Comparison of ENCODE assay signal across 23 cellular contexts in the genomic region with DNA sequence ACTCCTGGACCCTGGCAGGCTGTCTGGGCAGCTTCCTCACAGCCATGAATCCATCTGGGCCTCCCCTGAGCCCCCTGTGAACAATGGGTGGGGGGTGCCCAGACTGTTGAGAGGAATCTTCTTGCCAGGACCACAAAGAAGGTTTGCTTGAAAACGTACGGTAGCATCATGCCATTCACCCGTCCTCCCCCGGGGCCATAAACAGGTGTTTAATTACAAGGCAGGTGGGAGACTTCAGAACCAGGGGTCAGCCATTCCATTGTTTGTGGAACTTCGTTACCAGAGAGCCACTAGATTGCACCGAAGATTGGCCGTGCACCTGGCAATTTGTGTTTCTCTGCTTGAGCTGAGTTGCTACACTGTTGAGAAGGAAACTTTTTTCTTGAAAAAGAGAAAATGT.
DNase-seq lines count a peak whose midpoint lies in the region; ATAC-seq, FAIRE-seq and TF ChIP-seq lines count a peak whose summit lies in the region.
"Had no signal": no experiment of that assay in that cellular context is flagged by ENCODE, and none has a peak within 500 bp of the region (broad histone marks: within the 10 kb centered on the region; RNA-seq: fewer than 3 reads in every experiment).

No MANE protein-coding gene starts in this region.

- no peak overlapping the region for H3K4me3 ChIP-seq in A549
- H3K4me3 ChIP-seq in HCT116 (replicated peaks in 1 of 2; ENCODE audit: low read depth in 1 of 2, low read length in 2 of 2): no peak overlapping the region
- H3K4me3 ChIP-seq: BLaER1 treated with 17β-estradiol and CSF1 and Interleukin-3, amounts not matched to agents 10 nM and 100 nM; body of pancreas; left lung; SK-N-MC; smooth muscle cell had no signal

- POLR2A ChIA-PET in A549 (lab: Yijun Ruan, JAX) (no interaction called here), HCT116 (lab: Charles Lee) (interaction anchor here (0.7 kb wide), 1 partner anchor 15 kb away, joined by 3 read pairs; no protein-coding TSS in a partner anchor)

- CTCF ChIA-PET in A549 (lab: Yijun Ruan, JAX) (interaction anchor here (0.7 to 1.4 kb wide), 2 partner anchors 59 to 73 kb away, joined by 3 to 4 read pairs; no protein-coding TSS in a partner anchor), HCT116 (lab: Charles Lee) (no interaction called here)

- H3K9me3 ChIP-seq in A549: no peaks in the 10 kb centered on the region
- no peaks in the 10 kb centered on the region for H3K9me3 ChIP-seq in HCT116 (ENCODE audit: control insufficient read depth in 1 of 2, insufficient read depth in 1 of 2, low read depth in 1 of 2, low read length in 2 of 2)
- H3K9me3 ChIP-seq: body of pancreas, left lung had no signal

- DNase-seq in A549 (ENCODE audit: low read depth in 1 of 2, low spot score in 1 of 2): no peak
- no peak for DNase-seq in HCT116 (ENCODE audit: low read depth, low spot score)
- DNase-seq in NCI-H748 (lab: John Stamatoyannopoulos, UW; ENCODE audit: unreplicated experiment): peak; percentile 87
- peak; percentile 78 for DNase-seq in islet precursor cell
- DNase-seq in kidney tubule cell (ENCODE audit: low spot score): no peak
- DNase-seq: activated CD4-positive, alpha-beta T cell treated with anti-CD3 and anti-CD28 coated beads for 4 hours; activated T-cell treated with anti-CD3 and anti-CD28 coated beads, Interleukin-2, amount 50 U/mL, for 4 hours; body of pancreas; DND-41; H7; left lung; naive B cell; NCI-H1930; NCI-H510A; retina; stimulated activated CD4-positive, alpha-beta T cell treated with anti-CD3 and anti-CD28 coated beads, Interleukin-2, amount 100 ng/mL, for 24 hours; substantia nigra; T-helper 2 cell had no signal

- RAD21 ChIA-PET in HCT116 (lab: Charles Lee; ENCODE audit: low non-redundant PET in 1 of 2, low total read pairs in 2 of 2, uncharacterized antibody in 2 of 2, unreplicated experiment in 2 of 2): interaction anchor here in 1 of 2 experiments (0.6 kb wide), 1 partner anchor 257 kb away, joined by 3 read pairs; no protein-coding TSS in a partner anchor

- peaks cover 12% of the 10 kb centered on the region for H3K4me1 ChIP-seq in A549
- H3K4me1 ChIP-seq in HCT116 (ENCODE audit: control insufficient read depth in 1 of 2, insufficient read depth in 2 of 2, low read length in 2 of 2): peaks cover 18 to 23% of the 10 kb centered on the region in 2 experiments
- H3K4me1 ChIP-seq: body of pancreas, left lung had no signal

- ATAC-seq in A549: peak in 1 of 2 experiments; percentile 20; a peak in 2 of 6 replicates
- peak; percentile 18; the same call in 1 of the 2 replicates for ATAC-seq in HCT116
- no peak for ATAC-seq in GM21381 (IDR thresholded peaks at IDR 0.05; ENCODE audit: unreplicated experiment)
- no peak for ATAC-seq in GM19452 (IDR thresholded peaks at IDR 0.05; ENCODE audit: unreplicated experiment)
- ATAC-seq: activated T-cell treated with anti-CD3 and anti-CD28 coated beads, Interleukin-2, amount 50 U/mL, for 4 hours; body of pancreas; left lung had no signal

- TF ChIP-seq POLR2A in A549 (IDR thresholded peaks at IDR 0.05; ENCODE audit: low read length) (no peak), HCT116 (IDR thresholded peaks at IDR 0.05; ENCODE audit: borderline replicate concordance, extremely low read depth, insufficient read depth, insufficient read length) (no peak)

- WGBS in A549 (ENCODE audit: missing lambda C conversion rate): 87% methylated on average over 7 of the region's 7 CpGs

- no peak overlapping the region for H2AFZ ChIP-seq in HCT116 (ENCODE audit: low read depth, low read length, poor library complexity, severe bottlenecking)

- BruUV-seq in HCT116 (replicated peaks; lab: Mats Ljungman, UMichigan): no TSS peak

- H3K27ac ChIP-seq in A549 (peak overlapping the region in 1 of 2 experiments; percentile 48; a peak in 3 of 6 replicates), HCT116 (ENCODE audit: low read depth, low read length) (no peak overlapping the region)
- H3K27ac ChIP-seq: BLaER1 treated with 17β-estradiol and CSF1 and Interleukin-3, amounts not matched to agents 10 nM and 100 nM; body of pancreas; left lung; SK-N-MC had no signal

- no peaks in the 10 kb centered on the region for H3K9me2 ChIP-seq in HCT116 (ENCODE audit: insufficient read depth)

- TF ChIP-seq EP300 in A549 (IDR thresholded peaks at IDR 0.05): no peak

- no peak overlapping the region for H3K9ac ChIP-seq in HCT116 (ENCODE audit: low read length)
- H3K9ac ChIP-seq: BLaER1 treated with 17β-estradiol and CSF1 and Interleukin-3, amounts not matched to agents 10 nM and 100 nM had no signal

- H3K79me2 ChIP-seq in HCT116 (ENCODE audit: insufficient read depth, low read length): no peaks in the 10 kb centered on the region

- intact Hi-C loops in HCT116 (cut with micrococcal nuclease): no loop called here

- no peaks in the 10 kb centered on the region for H3K36me3 ChIP-seq in HCT116 (ENCODE audit: control insufficient read depth in 1 of 2, insufficient read depth in 2 of 2, low read length in 2 of 2)
- H3K36me3 ChIP-seq: BLaER1 treated with 17β-estradiol and CSF1 and Interleukin-3, amounts not matched to agents 10 nM and 100 nM; left lung had no signal

- no peaks in the 10 kb centered on the region for H4K20me1 ChIP-seq in HCT116 (ENCODE audit: insufficient read depth)
- H4K20me1 ChIP-seq: BLaER1 treated with 17β-estradiol and CSF1 and Interleukin-3, amounts not matched to agents 10 nM and 100 nM had no signal

- no peaks in the 10 kb centered on the region for H3K27me3 ChIP-seq in HCT116 (ENCODE audit: insufficient read depth, low read length)
- H3K27me3 ChIP-seq: BLaER1 treated with 17β-estradiol and CSF1 and Interleukin-3, amounts not matched to agents 10 nM and 100 nM; body of pancreas; left lung had no signal

- H3K4me2 ChIP-seq in A549: peak overlapping the region; percentile 21; the same call in 2 of the 3 replicates
- peak overlapping the region; percentile 45; the same call in 1 of the 2 replicates for H3K4me2 ChIP-seq in HCT116 (ENCODE audit: low read length)
- H3K4me2 ChIP-seq: BLaER1 treated with 17β-estradiol and CSF1 and Interleukin-3, amounts not matched to agents 10 nM and 100 nM; smooth muscle cell had no signal

- no peak for FAIRE-seq in A549 (lab: Jason Lieb, UNC)

- no peak for TF ChIP-seq CTCF in A549 (IDR thresholded peaks at IDR 0.05)
- TF ChIP-seq CTCF in HCT116 (IDR thresholded peaks at IDR 0.05 in 2 of 3, conservative IDR thresholded peaks at IDR 0.05 in 1 of 3; ENCODE audit: borderline replicate concordance in 1 of 3, insufficient read depth in 1 of 3, low read depth in 2 of 3, low read length in 2 of 3): no peak

- TF ChIP-seq RAD21 in A549 (conservative IDR thresholded peaks at IDR 0.05 in 1 of 2, IDR thresholded peaks at IDR 0.05 in 1 of 2) (no peak), HCT116 (IDR thresholded peaks at IDR 0.05; ENCODE audit: low read depth) (no peak)

TF ChIP-seq in A549, 52 proteins besides CTCF, POLR2A, EP300 and RAD21 (continues in another document):
- TF ChIP-seq MYC (IDR thresholded peaks at IDR 0.05; ENCODE audit: borderline replicate concordance, low read length): no peak
- TF ChIP-seq KDM1A (IDR thresholded peaks at IDR 0.05; ENCODE audit: low read depth): no peak
- TF ChIP-seq, protein P1, sequence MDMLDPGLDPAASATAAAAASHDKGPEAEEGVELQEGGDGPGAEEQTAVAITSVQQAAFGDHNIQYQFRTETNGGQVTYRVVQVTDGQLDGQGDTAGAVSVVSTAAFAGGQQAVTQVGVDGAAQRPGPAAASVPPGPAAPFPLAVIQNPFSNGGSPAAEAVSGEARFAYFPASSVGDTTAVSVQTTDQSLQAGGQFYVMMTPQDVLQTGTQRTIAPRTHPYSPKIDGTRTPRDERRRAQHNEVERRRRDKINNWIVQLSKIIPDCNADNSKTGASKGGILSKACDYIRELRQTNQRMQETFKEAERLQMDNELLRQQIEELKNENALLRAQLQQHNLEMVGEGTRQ (IDR thresholded peaks at IDR 0.05): no peak
- no peak for TF ChIP-seq POLR2AphosphoS2 (conservative IDR thresholded peaks at IDR 0.05; ENCODE audit: low read length)
- TF ChIP-seq, protein P2, sequence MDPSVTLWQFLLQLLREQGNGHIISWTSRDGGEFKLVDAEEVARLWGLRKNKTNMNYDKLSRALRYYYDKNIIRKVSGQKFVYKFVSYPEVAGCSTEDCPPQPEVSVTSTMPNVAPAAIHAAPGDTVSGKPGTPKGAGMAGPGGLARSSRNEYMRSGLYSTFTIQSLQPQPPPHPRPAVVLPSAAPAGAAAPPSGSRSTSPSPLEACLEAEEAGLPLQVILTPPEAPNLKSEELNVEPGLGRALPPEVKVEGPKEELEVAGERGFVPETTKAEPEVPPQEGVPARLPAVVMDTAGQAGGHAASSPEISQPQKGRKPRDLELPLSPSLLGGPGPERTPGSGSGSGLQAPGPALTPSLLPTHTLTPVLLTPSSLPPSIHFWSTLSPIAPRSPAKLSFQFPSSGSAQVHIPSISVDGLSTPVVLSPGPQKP (IDR thresholded peaks at IDR 0.05; ENCODE audit: low read depth, low read length): no peak
- TF ChIP-seq MAFK (IDR thresholded peaks at IDR 0.05; ENCODE audit: partially characterized antibody): no peak
- no peak for TF ChIP-seq ZFP36 (IDR thresholded peaks at IDR 0.05; ENCODE audit: borderline replicate concordance, partially characterized antibody)

TF ChIP-seq in HCT116, 20 proteins besides CTCF, POLR2A, EP300 and RAD21 (continues in another document):
- no peak for TF ChIP-seq SRF (IDR thresholded peaks at IDR 0.05; ENCODE audit: low read depth)
- no peak for TF ChIP-seq ZFX (IDR thresholded peaks at IDR 0.05)
- TF ChIP-seq TCF7L2 (IDR thresholded peaks at IDR 0.05; ENCODE audit: borderline replicate concordance, extremely low read depth, insufficient read depth, insufficient read length): no peak
- TF ChIP-seq EZH2phosphoT487 (IDR thresholded peaks at IDR 0.05; ENCODE audit: borderline replicate concordance): no peak
- TF ChIP-seq, protein P3, sequence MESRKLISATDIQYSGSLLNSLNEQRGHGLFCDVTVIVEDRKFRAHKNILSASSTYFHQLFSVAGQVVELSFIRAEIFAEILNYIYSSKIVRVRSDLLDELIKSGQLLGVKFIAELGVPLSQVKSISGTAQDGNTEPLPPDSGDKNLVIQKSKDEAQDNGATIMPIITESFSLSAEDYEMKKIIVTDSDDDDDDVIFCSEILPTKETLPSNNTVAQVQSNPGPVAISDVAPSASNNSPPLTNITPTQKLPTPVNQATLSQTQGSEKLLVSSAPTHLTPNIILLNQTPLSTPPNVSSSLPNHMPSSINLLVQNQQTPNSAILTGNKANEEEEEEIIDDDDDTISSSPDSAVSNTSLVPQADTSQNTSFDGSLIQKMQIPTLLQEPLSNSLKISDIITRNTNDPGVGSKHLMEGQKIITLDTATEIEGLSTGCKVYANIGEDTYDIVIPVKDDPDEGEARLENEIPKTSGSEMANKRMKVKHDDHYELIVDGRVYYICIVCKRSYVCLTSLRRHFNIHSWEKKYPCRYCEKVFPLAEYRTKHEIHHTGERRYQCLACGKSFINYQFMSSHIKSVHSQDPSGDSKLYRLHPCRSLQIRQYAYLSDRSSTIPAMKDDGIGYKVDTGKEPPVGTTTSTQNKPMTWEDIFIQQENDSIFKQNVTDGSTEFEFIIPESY (IDR thresholded peaks at IDR 0.05; ENCODE audit: extremely low read depth, insufficient replicate concordance, low read length): no peak
- TF ChIP-seq, protein P4, sequence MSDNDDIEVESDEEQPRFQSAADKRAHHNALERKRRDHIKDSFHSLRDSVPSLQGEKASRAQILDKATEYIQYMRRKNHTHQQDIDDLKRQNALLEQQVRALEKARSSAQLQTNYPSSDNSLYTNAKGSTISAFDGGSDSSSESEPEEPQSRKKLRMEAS (IDR thresholded peaks at IDR 0.05): no peak

Comparison
In these comparisons a context has a peak if more than half of its experiments do, and no peak if none do; other contexts are left out.
1. DNase-seq: peak in NCI-H748 (single experiment) and islet precursor cell (single experiment); none in A549 (0 of 2), HCT116 (single experiment) and kidney tubule cell (single experiment).